Comparison of ENCODE assay signal across 17 cellular contexts in the genomic region with DNA sequence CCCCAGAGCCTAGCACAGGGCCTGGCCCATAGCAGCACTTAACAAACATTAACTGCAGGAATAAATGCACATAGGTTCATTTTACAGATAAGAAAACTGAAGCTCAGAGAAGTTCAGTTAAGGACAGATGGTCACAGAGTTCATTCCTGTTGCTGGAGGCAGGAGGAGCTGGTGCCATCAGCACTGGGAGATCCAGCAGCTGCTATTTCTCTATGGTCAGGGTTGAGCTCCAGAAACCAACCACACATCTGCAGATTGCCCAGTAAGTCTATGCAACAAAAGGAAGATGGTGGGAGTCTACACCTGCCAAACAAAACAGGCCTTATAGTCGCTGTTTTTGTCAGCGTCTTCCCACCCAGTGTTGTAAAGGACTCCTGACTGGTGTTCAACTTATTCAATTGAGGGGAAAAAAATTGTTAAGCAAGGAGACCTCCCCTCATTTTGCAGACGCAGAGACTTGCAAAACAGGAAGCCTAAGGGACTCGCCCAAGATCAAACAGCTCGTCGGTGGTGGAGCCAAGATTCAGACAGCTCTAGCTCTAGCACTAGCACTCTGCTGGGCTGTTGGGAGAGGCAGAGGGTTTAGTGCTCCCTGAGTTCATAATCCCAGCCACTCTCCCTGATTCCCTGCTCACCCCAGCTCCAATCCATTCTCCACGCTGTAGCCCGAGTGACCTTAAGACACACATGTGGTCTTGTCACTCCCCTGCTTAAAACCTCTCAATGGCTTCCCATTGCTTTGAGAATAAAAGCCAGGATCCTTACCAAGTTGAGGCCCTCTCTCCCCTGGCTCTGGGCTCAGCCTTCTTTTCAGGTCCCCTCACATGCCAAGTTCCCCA. TPM values are rescaled to one million over a fixed set of nuclear protein-coding genes. Genes with fewer than 3 reads are reported as not detected.
A peak's percentile ranks its signal among the peaks of the same experiment; 100 is the strongest.
DNase-seq lines count a peak whose midpoint lies in the region; ATAC-seq and TF ChIP-seq lines count a peak whose summit lies in the region.
"Had no signal": no experiment of that assay in that cellular context is flagged by ENCODE, and none has a peak within 500 bp of the region (broad histone marks: within the 10 kb centered on the region; RNA-seq: fewer than 3 reads in every experiment).

No MANE protein-coding gene starts in this region.

- TF ChIP-seq CTCF in WERI-Rb-1 (IDR thresholded peaks at IDR 0.05; ENCODE audit: low read depth, low read length) (no peak), spleen (IDR thresholded peaks at IDR 0.05 in 8 of 11, conservative IDR thresholded peaks at IDR 0.05 in 3 of 11) (no peak)

- peak; percentile 76 for ATAC-seq in activated naive CD8-positive, alpha-beta T cell treated with anti-CD3 and anti-CD28 coated beads, Interleukin-2, amount 10 ng/mL, durations not matched to agents 7 days and 5 days (ENCODE audit: low read depth)
- ATAC-seq in stimulated activated naive CD8-positive, alpha-beta T cell treated with anti-CD3 and anti-CD28 coated beads, Interleukin-15, amount 100 ng/mL, for 72 hours, result peak; percentile 62
- ATAC-seq in HG02840 (IDR thresholded peaks at IDR 0.05; ENCODE audit: low FRiP score, unreplicated experiment), result no peak
- ATAC-seq: esophagus mucosa had no signal

- H3K4me1 Mint-ChIP-seq in activated naive CD8-positive, alpha-beta T cell treated with anti-CD3 and anti-CD28 coated beads, Interleukin-2, amount 10 ng/mL, durations not matched to agents 7 days and 5 days, result peaks cover 24% of the 10 kb centered on the region
- peaks cover 85% of the 10 kb centered on the region for H3K4me1 Mint-ChIP-seq in stimulated activated naive CD8-positive, alpha-beta T cell treated with anti-CD3 and anti-CD28 coated beads, Interleukin-15, amount 100 ng/mL, for 72 hours

- H3K27ac ChIP-seq in WERI-Rb-1 (no peak overlapping the region), spleen (no peak overlapping the region)
- H3K27ac ChIP-seq: breast epithelium, thoracic aorta had no signal

- 51 to 69% (median 65%) methylated on average over 8 of the region's 8 CpGs for WGBS in spleen, 5 donors

- peak overlapping the region; percentile 31 for H3K27ac Mint-ChIP-seq in activated naive CD8-positive, alpha-beta T cell treated with anti-CD3 and anti-CD28 coated beads, Interleukin-2, amount 10 ng/mL, durations not matched to agents 7 days and 5 days
- peak overlapping the region; percentile 69 to 83 for H3K27ac Mint-ChIP-seq in stimulated activated naive CD8-positive, alpha-beta T cell treated with anti-CD3 and anti-CD28 coated beads, Interleukin-15, amount 100 ng/mL, for 72 hours

- POLR2A ChIA-PET in activated naive CD8-positive, alpha-beta T cell treated with anti-CD3 and anti-CD28 coated beads, Interleukin-2, amount 10 ng/mL, durations not matched to agents 7 days and 5 days (lab: Charles Lee), result no interaction called here

- H3K36me3 Mint-ChIP-seq in activated naive CD8-positive, alpha-beta T cell treated with anti-CD3 and anti-CD28 coated beads, Interleukin-2, amount 10 ng/mL, durations not matched to agents 7 days and 5 days, result no peaks in the 10 kb centered on the region

- intact Hi-C loops in spleen (cut with DNase I; ENCODE audit: low total_unique reads), result no loop called here

- no peak for TF ChIP-seq POLR2A in spleen (IDR thresholded peaks at IDR 0.05)

- no peaks in the 10 kb centered on the region for H3K36me3 ChIP-seq in WERI-Rb-1
- H3K36me3 ChIP-seq in spleen, result no peaks in the 10 kb centered on the region
- H3K36me3 ChIP-seq: breast epithelium, thoracic aorta had no signal

- H3K4me3 ChIP-seq in WERI-Rb-1 (ENCODE audit: low read depth, low read length) (no peak overlapping the region), spleen (no peak overlapping the region)
- H3K4me3 ChIP-seq: breast epithelium, thoracic aorta had no signal

- peaks cover 4% of the 10 kb centered on the region for H3K9me3 Mint-ChIP-seq in activated naive CD8-positive, alpha-beta T cell treated with anti-CD3 and anti-CD28 coated beads, Interleukin-2, amount 10 ng/mL, durations not matched to agents 7 days and 5 days
- peaks cover 0 to 13% of the 10 kb centered on the region in 2 donors for H3K9me3 Mint-ChIP-seq in stimulated activated naive CD8-positive, alpha-beta T cell treated with anti-CD3 and anti-CD28 coated beads, Interleukin-15, amount 100 ng/mL, for 72 hours

- H3K4me1 ChIP-seq in spleen, result peaks cover 0 to 11% (median 5%) of the 10 kb centered on the region in 6 donors
- H3K4me1 ChIP-seq: breast epithelium had no signal

- H3K9me3 ChIP-seq in WERI-Rb-1 (ENCODE audit: severe bottlenecking) (no peaks in the 10 kb centered on the region), spleen (no peaks in the 10 kb centered on the region)
- H3K9me3 ChIP-seq: breast epithelium, thoracic aorta had no signal

- H3K27me3 Mint-ChIP-seq in activated naive CD8-positive, alpha-beta T cell treated with anti-CD3 and anti-CD28 coated beads, Interleukin-2, amount 10 ng/mL, durations not matched to agents 7 days and 5 days, result peaks cover 12% of the 10 kb centered on the region
- H3K27me3 Mint-ChIP-seq in stimulated activated naive CD8-positive, alpha-beta T cell treated with anti-CD3 and anti-CD28 coated beads, Interleukin-15, amount 100 ng/mL, for 72 hours, result no peaks in the 10 kb centered on the region

- H3K27me3 ChIP-seq in WERI-Rb-1 (ENCODE audit: insufficient read depth, low read depth, severe bottlenecking), result peaks cover 51% of the 10 kb centered on the region
- peaks cover 0 to 67% (median 35%) of the 10 kb centered on the region in 7 donors for H3K27me3 ChIP-seq in spleen (replicated peaks in 1 of 7)

- DNase-seq in stimulated activated naive CD4-positive, alpha-beta T cell (lab: John Stamatoyannopoulos, UW), result peak; percentile 57 to 85 (median 75)
- no peak for DNase-seq in stimulated activated naive CD4-positive, alpha-beta T cell treated with Interleukin-2 at 50 U/mL for 16 hours (lab: John Stamatoyannopoulos, UW)
- DNase-seq in WERI-Rb-1, result peak; percentile 49
- DNase-seq in activated naive CD8-positive, alpha-beta T cell treated with anti-CD3 and anti-CD28 coated beads, Interleukin-2, amount 10 ng/mL, durations not matched to agents 7 days and 5 days, result no peak
- DNase-seq in stimulated activated naive CD8-positive, alpha-beta T cell treated with anti-CD3 and anti-CD28 coated beads, Interleukin-15, amount 100 ng/mL, for 72 hours, result peak; percentile 10 to 18
- no peak for DNase-seq in RKO (ENCODE audit: low spot score)
- DNase-seq in spleen, result no peak
- DNase-seq: GF-D8; IMR-90; NCI-H2029; NCI-H510A; stimulated activated CD8-positive, alpha-beta memory T cell treated with anti-CD3 and anti-CD28 coated beads, Interleukin-4, amount 100 ng/mL, for 48 hours had no signal

- H3K4me3 Mint-ChIP-seq in activated naive CD8-positive, alpha-beta T cell treated with anti-CD3 and anti-CD28 coated beads, Interleukin-2, amount 10 ng/mL, durations not matched to agents 7 days and 5 days, result no peak overlapping the region
- H3K4me3 Mint-ChIP-seq in stimulated activated naive CD8-positive, alpha-beta T cell treated with anti-CD3 and anti-CD28 coated beads, Interleukin-15, amount 100 ng/mL, for 72 hours, result peak overlapping the region; percentile 17 to 55

RNA-seq across cellular contexts. Expression of a gene that starts 9.0 kb away (rescaled TPM):
- 1 to 10 TPM; 2.8 TPM for total RNA-seq in activated naive CD8-positive, alpha-beta T cell treated with anti-CD3 and anti-CD28 coated beads, Interleukin-2, amount 10 ng/mL, durations not matched to agents 7 days and 5 days
- 1 to 10 TPM in 1 of 7 donors, under 1 TPM in 3, not detected in 3; 0.43 to 1.3 (median 0.62) TPM for total RNA-seq in spleen
- under 1 TPM; 0.04 to 0.74 (median 0.35) TPM for polyA plus RNA-seq in spleen
- total RNA-seq: esophagus mucosa, OCI-LY7 had no signal

Comparison
In these comparisons a context has a peak if more than half of its experiments do, and no peak if none do; other contexts are left out.
1. DNase-seq: peak in stimulated activated naive CD4-positive, alpha-beta T cell (6 of 6), WERI-Rb-1 (single experiment) and stimulated activated naive CD8-positive, alpha-beta T cell treated with anti-CD3 and anti-CD28 coated beads, Interleukin-15, amount 100 ng/mL, for 72 hours (2 of 2); none in stimulated activated naive CD4-positive, alpha-beta T cell treated with Interleukin-2 at 50 U/mL for 16 hours (single experiment), activated naive CD8-positive, alpha-beta T cell treated with anti-CD3 and anti-CD28 coated beads, Interleukin-2, amount 10 ng/mL, durations not matched to agents 7 days and 5 days (single experiment), RKO (single experiment) and spleen (single experiment).